ENCODE assay signal across 8 cellular contexts in genomic region chr1:120069067-120069919, GRCh38. TPM values are rescaled to one million over a fixed set of nuclear protein-coding genes. Genes with fewer than 3 reads are reported as not detected.
A peak's percentile ranks its signal among the peaks of the same experiment; 100 is the strongest.
DNase-seq lines count a peak whose midpoint lies in the region; TF ChIP-seq lines count a peak whose summit lies in the region.
"Not testable (repeated sequence)": the region's sequence is repeated elsewhere in the genome, so short reads cannot be mapped to it uniquely, and the experiment has no call there.

Gene NOTCH2, minus strand, starts transcription at chr1:120069662. Its CDS starts 256 bp downstream, at chr1:120069406.

- peak within 1 kb of the TSS; percentile 43 to 86 (median 76) for H3K4me3 Mint-ChIP-seq in IgD-negative memory B cell

- H3K9ac ChIP-seq in ES-I3 (ENCODE audit: low read depth, low read length), result peak within 1 kb of the TSS; percentile 28; the same call in 1 of the 2 replicates
- H3K9ac ChIP-seq in rectal smooth muscle tissue (ENCODE audit: low read length), result not testable (repeated sequence)

- not testable (repeated sequence) for H3K9me3 ChIP-seq in ES-I3 (ENCODE audit: control insufficient read depth, insufficient read depth, low read length)

- DNase-seq in SK-MEL-5 (ENCODE audit: low read depth, low spot score) (peak; percentile 13), cortex of kidney (lab: John Stamatoyannopoulos, UW) (peak; percentile 5), iris pigment epithelial cell (ENCODE audit: low read depth) (peak; percentile 24)
- peak; percentile 79 for DNase-seq in activated CD8-positive, alpha-beta memory T cell treated with anti-CD3 and anti-CD28 coated beads, Interleukin-2, amount 50 U/mL, for 48 hours

- not testable (repeated sequence) for H3K9me3 Mint-ChIP-seq in IgD-negative memory B cell

- H3K36me3 ChIP-seq in ES-I3 (ENCODE audit: insufficient read depth, low read length); rectal smooth muscle tissue (ENCODE audit: control insufficient read depth, insufficient read depth, low read length): not testable (repeated sequence)

- peak within 1 kb of the TSS; percentile 58 for H3K27ac ChIP-seq in rectal smooth muscle tissue (ENCODE audit: low read depth, low read length)

- not testable (repeated sequence) for TF ChIP-seq CTCF in subcutaneous adipose tissue (IDR thresholded peaks at IDR 0.05; ENCODE audit: low read depth)

- H3K27me3 ChIP-seq in rectal smooth muscle tissue (ENCODE audit: control insufficient read depth, insufficient read depth, low read length), result not testable (repeated sequence)

- H3K4me1 ChIP-seq in ES-I3 (ENCODE audit: insufficient read depth, low read length); rectal smooth muscle tissue (ENCODE audit: control insufficient read depth, insufficient read depth, low read length): not testable (repeated sequence)

- in situ Hi-C loops in SK-MEL-5 (cut with HindIII; ENCODE audit: low pct_unique_long_range_greater_than_20kb, low sequenced_read_pairs), result not testable (repeated sequence)

- H3K27ac Mint-ChIP-seq in IgD-negative memory B cell, result not testable (repeated sequence)

- H3K36me3 Mint-ChIP-seq in IgD-negative memory B cell, result not testable (repeated sequence)

- not testable (repeated sequence) for H3K4me1 Mint-ChIP-seq in IgD-negative memory B cell

- H3K27me3 Mint-ChIP-seq in IgD-negative memory B cell, result not testable (repeated sequence)

- peak within 1 kb of the TSS; percentile 32 for H3K4me3 ChIP-seq in rectal smooth muscle tissue (ENCODE audit: low read length)

RNA-seq across cellular contexts. Expression of gene NOTCH2, which starts in this region (rescaled TPM):
- polyA plus RNA-seq in IgD-negative memory B cell, result 46.5 TPM
- total RNA-seq in SK-MEL-5 (2014; rRNA removed; shearing (Covaris generic)), result 41.9 and 45.8 TPM in 2 replicates
- 27.4 and 33.7 TPM in 2 replicates for polyA plus RNA-seq in SK-MEL-5 (2015; cell fraction: cytosol; rRNA removed)
- polyA plus RNA-seq in SK-MEL-5 (2015; cell fraction: nucleus; rRNA removed), result 25.3 and 40.7 TPM in 2 replicates
- 100 to 1,000 TPM in 3 of 4 donors, 10 to 100 TPM in 1; 90.2 to 170 (median 118) TPM for total RNA-seq in subcutaneous adipose tissue

Comparison
In these comparisons a context has a peak if more than half of its experiments do, and no peak if none do; other contexts are left out.
1. Peak in every context shown above with its lines: DNase-seq, H3K4me3 ChIP-seq and H3K27ac ChIP-seq.
2. DNase-seq: peak in every context shown above with its lines; median percentile 79 in activated CD8-positive, alpha-beta memory T cell treated with anti-CD3 and anti-CD28 coated beads, Interleukin-2, amount 50 U/mL, for 48 hours; 24 in iris pigment epithelial cell; 13 in SK-MEL-5; 5 in cortex of kidney.